In genomic region chr1:165856606-165857005, GRCh38 we compare ENCODE assay signal across 1 cellular context.
TF ChIP-seq lines count a peak whose summit lies in the region.

No MANE protein-coding gene starts in this region.

TF ChIP-seq in GM23338, 12 proteins besides CTCF, POLR2A, EP300 and RAD21 (continued from another document):
- no peak for TF ChIP-seq REST (IDR thresholded peaks at IDR 0.05; ENCODE audit: unreplicated experiment)
